In genomic region chr5:177371120-177371537, GRCh38 we compare ENCODE assay signal across 9 cellular contexts. TPM values are rescaled to one million over a fixed set of nuclear protein-coding genes. Genes with fewer than 3 reads are reported as not detected.
DNase-seq lines count a peak whose midpoint lies in the region; ATAC-seq, FAIRE-seq and TF ChIP-seq lines count a peak whose summit lies in the region.
"Had no signal": no experiment of that assay in that cellular context is flagged by ENCODE, and none has a peak within 500 bp of the region (broad histone marks: within the 10 kb centered on the region; RNA-seq: fewer than 3 reads in every experiment).

No MANE protein-coding gene starts in this region.

- H3K9me2 ChIP-seq in MM.1S (replicated peaks; ENCODE audit: insufficient read depth, low read length), result no peaks in the 10 kb centered on the region

- H3K27ac ChIP-seq in MM.1S (ENCODE audit: low read length), result no peak overlapping the region
- no peak overlapping the region for H3K27ac ChIP-seq in H1 (ENCODE audit: low read depth, low read length)

- ATAC-seq in HG02623 (IDR thresholded peaks at IDR 0.05; ENCODE audit: unreplicated experiment) (no peak), HG03039 (IDR thresholded peaks at IDR 0.05; ENCODE audit: unreplicated experiment) (no peak)

- FAIRE-seq in H1 (lab: Jason Lieb, UNC), result no peak
- FAIRE-seq: colon had no signal

- no peaks in the 10 kb centered on the region for H3K36me3 Mint-ChIP-seq in neural crest cell (ENCODE audit: low read depth)

- WGBS in H1 (ENCODE audit: extremely low coverage in 1 of 2, insufficient coverage in 1 of 2, insufficient read length in 1 of 2, insufficient replicate concordance in 2 of 2, low coverage in 1 of 2, low lambda C conversion rate in 2 of 2, missing lambda C conversion rate in 1 of 2), 2 experiments, result 37% methylated on average over 11 of the region's 16 CpGs; no CpG with 5 or more reads in 1 of the 2 experiments

- no peak overlapping the region for H2BK12ac ChIP-seq in H1 (ENCODE audit: low read depth, low read length)

- no peak for TF ChIP-seq CTCF in BJ (IDR thresholded peaks at IDR 0.05; ENCODE audit: insufficient read depth, low read depth, low read length)
- no peak for TF ChIP-seq CTCF in MM.1S (IDR thresholded peaks at IDR 0.05; ENCODE audit: low read length)
- no peak for TF ChIP-seq CTCF in H1 (IDR thresholded peaks at IDR 0.05; ENCODE audit: control extremely low read depth in 1 of 3, insufficient read depth in 1 of 3, low read depth in 1 of 3, low read length in 3 of 3)
- TF ChIP-seq CTCF in neural crest cell (conservative IDR thresholded peaks at IDR 0.05), result no peak

- no peaks in the 10 kb centered on the region for H3K79me2 ChIP-seq in MM.1S (ENCODE audit: low read length)
- no peaks in the 10 kb centered on the region for H3K79me2 ChIP-seq in H1 (ENCODE audit: control insufficient read depth in 1 of 2, insufficient read depth in 2 of 2, low read length in 2 of 2)

- H3K9ac ChIP-seq in MM.1S (ENCODE audit: low read length) (peak overlapping the region; percentile 55; the same call in 1 of the 2 replicates), H1 (replicated peaks in 1 of 4; ENCODE audit: extremely low read depth in 1 of 4, low read depth in 3 of 4, low read length in 3 of 4) (peak overlapping the region in 3 of 4 experiments; percentile 29 to 65 (median 39); a peak in 2 of 7 replicates)

- no peak overlapping the region for H2AFZ ChIP-seq in MM.1S (ENCODE audit: low read length)
- H2AFZ ChIP-seq in H1 (ENCODE audit: low read length), result no peak overlapping the region; the same call in 1 of the 2 replicates

- peaks cover 26% of the 10 kb centered on the region for H3K4me1 Mint-ChIP-seq in neural crest cell

- peak overlapping the region; percentile 18; the same call in 1 of the 2 replicates for H2BK15ac ChIP-seq in H1 (ENCODE audit: low read length)

- CTCF ChIA-PET in BJ (lab: Yijun Ruan, JAX), result interaction anchor here (0.9 to 5.7 kb wide), 10 partner anchors 8 to 299 kb away, joined by 3 to 50 read pairs (median 10); partner anchors contain the start of genes RGS14 and SLC34A1
- CTCF ChIA-PET in H1 (lab: Charles Lee; ENCODE audit: partially characterized antibody), result interaction anchor here (0.8 to 16.9 kb wide), 18 partner anchors 7 to 131 kb away, joined by 3 to 363 read pairs (median 14); partner anchors contain the start of genes GRK6, LMAN2, MXD3 and PFN3

- peak overlapping the region; percentile 11; the same call in 1 of the 2 replicates for H4K8ac ChIP-seq in H1 (ENCODE audit: extremely low read depth, insufficient read depth, low read length)

- no peak overlapping the region for H2BK120ac ChIP-seq in H1 (replicated peaks; ENCODE audit: low read depth, low read length)

- H4K20me1 ChIP-seq in MM.1S (ENCODE audit: insufficient read depth, low read length) (no peaks in the 10 kb centered on the region), H1 (replicated peaks in 1 of 2; ENCODE audit: control insufficient read depth in 1 of 2, insufficient read depth in 2 of 2, low read length in 2 of 2) (peaks cover 0 to 8% of the 10 kb centered on the region in 2 experiments)

- H3K27ac Mint-ChIP-seq in neural crest cell (ENCODE audit: unreplicated experiment), result no peak overlapping the region

- DNase-seq in BJ (ENCODE audit: low read depth) (no peak), MM.1S (no peak), H1 (ENCODE audit: low read depth in 1 of 2, low spot score in 2 of 2) (no peak), neural crest cell (ENCODE audit: low read depth, low spot score) (no peak), HuH-7.5 (ENCODE audit: low spot score) (no peak), NCI-H1092 (lab: John Stamatoyannopoulos, UW) (no peak)

- H3K4me3 ChIP-seq in BJ (ENCODE audit: low read depth, low read length), result peak overlapping the region; percentile 49
- H3K4me3 ChIP-seq in MM.1S (ENCODE audit: low read length), result peak overlapping the region; percentile 69
- peak overlapping the region; percentile 23 to 63 (median 58); a peak in 7 of 8 replicates for H3K4me3 ChIP-seq in H1 (ENCODE audit: extremely low read depth in 1 of 4, insufficient read depth in 2 of 4, low read depth in 3 of 4, low read length in 4 of 4)

- H3K23ac ChIP-seq in H1 (ENCODE audit: insufficient read length), result no peak overlapping the region

- H4K91ac ChIP-seq in H1 (replicated peaks; ENCODE audit: insufficient read length, low read length), result peak overlapping the region; percentile 61

- peaks cover 7% of the 10 kb centered on the region; the same call in 1 of the 2 replicates for H3K79me1 ChIP-seq in H1 (ENCODE audit: low read depth, low read length)

- no peak overlapping the region for H2BK20ac ChIP-seq in H1 (ENCODE audit: low read length)

- peak overlapping the region; percentile 84 for H4K5ac ChIP-seq in H1 (ENCODE audit: insufficient read length, low read depth, low read length)

- H3K23me2 ChIP-seq in H1 (ENCODE audit: low read depth, low read length), result peaks cover 19% of the 10 kb centered on the region; the same call in 1 of the 2 replicates

- no peaks in the 10 kb centered on the region; the same call in none of the 2 replicates for H3K27me3 ChIP-seq in BJ (ENCODE audit: control insufficient read depth, insufficient read depth, low read length)
- H3K27me3 ChIP-seq in MM.1S (replicated peaks; ENCODE audit: insufficient read depth, low read length), result no peaks in the 10 kb centered on the region
- H3K27me3 ChIP-seq in H1 (replicated peaks in 1 of 4; ENCODE audit: control insufficient read depth in 3 of 4, extremely low read depth in 1 of 4, insufficient read depth in 3 of 4, low read length in 3 of 4), result peaks cover 1 to 14% (median 12%) of the 10 kb centered on the region in 4 experiments; a peak in 4 of 7 replicates

- 0 out of 2 replicates have a peak overlapping the region, but pooled peaks have one; percentile 18 for H2BK5ac ChIP-seq in H1 (ENCODE audit: low read depth, low read length)

- peaks cover 18% of the 10 kb centered on the region for H3F3A ChIP-seq in MM.1S (ENCODE audit: insufficient read depth, low read length)

- POLR2A ChIA-PET in BJ (lab: Charles Lee) (no interaction called here), H1 (lab: Charles Lee; ENCODE audit: partially characterized antibody) (interaction anchor here (0.7 to 4.4 kb wide), 10 partner anchors 13 to 125 kb away, joined by 3 to 18 read pairs (median 6); partner anchors contain the start of genes GRK6, LMAN2, PDLIM7 and PRR7)

- no peak for TF ChIP-seq POLR2A in H1 (IDR thresholded peaks at IDR 0.05; ENCODE audit: control extremely low read depth in 1 of 2, low read depth in 2 of 2, low read length in 2 of 2)

- no peak overlapping the region for H3K14ac ChIP-seq in H1 (ENCODE audit: insufficient read length)

- no peak overlapping the region for H3K56ac ChIP-seq in H1 (replicated peaks; ENCODE audit: insufficient read length, low read depth, low read length)

- TF ChIP-seq RAD21 in H1 (IDR thresholded peaks at IDR 0.05 in 1 of 2, conservative IDR thresholded peaks at IDR 0.05 in 1 of 2; ENCODE audit: low read depth in 2 of 2, low read length in 2 of 2), result no peak

- peak overlapping the region; percentile 57 for H3K4ac ChIP-seq in H1 (replicated peaks; ENCODE audit: insufficient read length, low read depth, low read length)

- no peaks in the 10 kb centered on the region for H3K36me3 ChIP-seq in BJ (ENCODE audit: control insufficient read depth, insufficient read depth, low read length)
- H3K36me3 ChIP-seq in MM.1S (replicated peaks; ENCODE audit: insufficient read depth, low read length), result no peaks in the 10 kb centered on the region
- no peaks in the 10 kb centered on the region for H3K36me3 ChIP-seq in H1 (ENCODE audit: control insufficient read depth in 2 of 4, insufficient read depth in 4 of 4, low read length in 3 of 4)

- H3K27me3 Mint-ChIP-seq in neural crest cell (ENCODE audit: low read depth), result peaks cover 12% of the 10 kb centered on the region

- TF ChIP-seq EP300 in H1 (IDR thresholded peaks at IDR 0.05; ENCODE audit: borderline replicate concordance in 1 of 2, low read depth in 2 of 2, low read length in 2 of 2), result no peak

- H3K9me3 ChIP-seq in MM.1S (replicated peaks; ENCODE audit: insufficient read depth, low read length) (no peaks in the 10 kb centered on the region), H1 (ENCODE audit: insufficient read depth in 2 of 2, low read depth in 1 of 2, low read length in 1 of 2) (no peaks in the 10 kb centered on the region)

- H3K9me3 Mint-ChIP-seq in neural crest cell, result no peaks in the 10 kb centered on the region

- H2AK5ac ChIP-seq in H1 (ENCODE audit: low read depth, low read length), result no peak overlapping the region

- peaks cover 35% of the 10 kb centered on the region for H3K4me1 ChIP-seq in MM.1S (ENCODE audit: low read length)
- H3K4me1 ChIP-seq in H1 (replicated peaks in 1 of 4; ENCODE audit: control insufficient read depth in 3 of 4, insufficient read depth in 4 of 4, low read length in 3 of 4), result peaks cover 8 to 32% (median 26%) of the 10 kb centered on the region in 4 experiments

- H3K4me3 Mint-ChIP-seq in neural crest cell, result peak overlapping the region; percentile 76

- H3K18ac ChIP-seq in H1 (ENCODE audit: extremely low read depth, low read length), result peak overlapping the region; percentile 85

- H3K4me2 ChIP-seq in MM.1S (ENCODE audit: low read depth, low read length) (peak overlapping the region; percentile 80), H1 (ENCODE audit: insufficient read depth in 1 of 2, low read depth in 2 of 2, low read length in 2 of 2) (peak overlapping the region; percentile 53 to 79)

RNA-seq across cellular contexts. Expression of gene SLC34A1, which starts 13.1 kb away (rescaled TPM):
- polyA plus RNA-seq in BJ (2011; rRNA removed) (not detected in 2 replicates), H1 (2011; rRNA removed) (not detected in 2 replicates)
- not detected in 2 replicates for polyA minus RNA-seq in BJ (2011; rRNA and poly(A)+ RNA removed)
- not detected in 2 replicates for total RNA-seq in H1 (2021; fragmentation: NEBNext Ultra II Directional; extraction: Animal tissue kit (Norgen Biotek cat#: 25700))
- not detected for polyA plus RNA-seq in H1 (2011; cell fraction: cytosol; rRNA removed)
- polyA plus RNA-seq in H1 (2011; cell fraction: nucleus; rRNA removed), result not detected
- not detected in 4 replicates for polyA plus RNA-seq in H1 (2012, experiment 1 of 2)
- not detected for polyA plus RNA-seq in H1 (2012, experiment 2 of 2)
- polyA plus RNA-seq in H1 (2013, experiment 1 of 2), result not detected
- polyA plus RNA-seq in H1 (2013, experiment 2 of 2), result not detected
- not detected in 2 replicates for polyA minus RNA-seq in H1 (2011; rRNA and poly(A)+ RNA removed)
- polyA minus RNA-seq in H1 (2011; cell fraction: cytosol; rRNA and poly(A)+ RNA removed), result not detected
- polyA minus RNA-seq in H1 (2011; cell fraction: nucleus; rRNA and poly(A)+ RNA removed), result not detected
- total RNA-seq in neural crest cell, result 0.16 TPM in 1 of 2 replicates, not detected in the other

RNA-seq across cellular contexts. Expression of gene RGS14, which starts 13.4 kb away (rescaled TPM):
- 4.1 and 6.0 TPM in 2 replicates for polyA plus RNA-seq in BJ (2011; rRNA removed)
- polyA minus RNA-seq in BJ (2011; rRNA and poly(A)+ RNA removed), result 3.0 and 3.8 TPM in 2 replicates
- 20.6 and 24.4 TPM in 2 replicates for total RNA-seq in H1 (2021; fragmentation: NEBNext Ultra II Directional; extraction: Animal tissue kit (Norgen Biotek cat#: 25700))
- 46.1 and 66.5 TPM in 2 replicates for polyA plus RNA-seq in H1 (2011; rRNA removed)
- polyA plus RNA-seq in H1 (2011; cell fraction: cytosol; rRNA removed), result 51.6 TPM
- 82.0 TPM for polyA plus RNA-seq in H1 (2011; cell fraction: nucleus; rRNA removed)
- 20.9 to 27.7 TPM (median 23.7 TPM) in 4 replicates for polyA plus RNA-seq in H1 (2012, experiment 1 of 2)
- 29.1 TPM for polyA plus RNA-seq in H1 (2012, experiment 2 of 2)
- polyA plus RNA-seq in H1 (2013, experiment 1 of 2), result 36.7 TPM
- polyA plus RNA-seq in H1 (2013, experiment 2 of 2), result 35.2 TPM
- polyA minus RNA-seq in H1 (2011; rRNA and poly(A)+ RNA removed), result 11.1 and 11.2 TPM in 2 replicates
- polyA minus RNA-seq in H1 (2011; cell fraction: cytosol; rRNA and poly(A)+ RNA removed), result 12.8 TPM
- 22.4 TPM for polyA minus RNA-seq in H1 (2011; cell fraction: nucleus; rRNA and poly(A)+ RNA removed)
- total RNA-seq in neural crest cell, result 12.3 and 15.7 TPM in 2 replicates

RNA-seq across cellular contexts. Expression of gene LMAN2, which starts 19.7 kb away (rescaled TPM):
- polyA plus RNA-seq in BJ (2011; rRNA removed), result 228 and 248 TPM in 2 replicates
- polyA minus RNA-seq in BJ (2011; rRNA and poly(A)+ RNA removed), result 185 and 254 TPM in 2 replicates
- total RNA-seq in H1 (2021; fragmentation: NEBNext Ultra II Directional; extraction: Animal tissue kit (Norgen Biotek cat#: 25700)), result 116 and 119 TPM in 2 replicates
- 225 and 357 TPM in 2 replicates for polyA plus RNA-seq in H1 (2011; rRNA removed)
- polyA plus RNA-seq in H1 (2011; cell fraction: cytosol; rRNA removed), result 233 TPM
- polyA plus RNA-seq in H1 (2011; cell fraction: nucleus; rRNA removed), result 287 TPM
- polyA plus RNA-seq in H1 (2012, experiment 1 of 2), result 71.3 to 172 TPM (median 159 TPM) in 4 replicates
- 312 TPM for polyA plus RNA-seq in H1 (2012, experiment 2 of 2)
- 320 TPM for polyA plus RNA-seq in H1 (2013, experiment 1 of 2)
- polyA plus RNA-seq in H1 (2013, experiment 2 of 2), result 368 TPM
- 177 and 184 TPM in 2 replicates for polyA minus RNA-seq in H1 (2011; rRNA and poly(A)+ RNA removed)
- 176 TPM for polyA minus RNA-seq in H1 (2011; cell fraction: cytosol; rRNA and poly(A)+ RNA removed)
- polyA minus RNA-seq in H1 (2011; cell fraction: nucleus; rRNA and poly(A)+ RNA removed), result 115 TPM
- 73.0 and 80.5 TPM in 2 replicates for total RNA-seq in neural crest cell

RNA-seq across cellular contexts. Expression of gene PFN3, which starts 29.3 kb away (rescaled TPM):
- polyA plus RNA-seq in BJ (2011; rRNA removed) (not detected in 2 replicates), H1 (2011; rRNA removed) (not detected in 2 replicates)
- polyA minus RNA-seq in BJ (2011; rRNA and poly(A)+ RNA removed), result not detected in 2 replicates
- total RNA-seq in H1 (2021; fragmentation: NEBNext Ultra II Directional; extraction: Animal tissue kit (Norgen Biotek cat#: 25700)), result not detected in 2 replicates
- not detected for polyA plus RNA-seq in H1 (2011; cell fraction: cytosol; rRNA removed)
- polyA plus RNA-seq in H1 (2011; cell fraction: nucleus; rRNA removed), result not detected
- polyA plus RNA-seq in H1 (2012, experiment 1 of 2), result not detected in 4 replicates
- polyA plus RNA-seq in H1 (2012, experiment 2 of 2), result not detected
- not detected for polyA plus RNA-seq in H1 (2013, experiment 1 of 2)
- not detected for polyA plus RNA-seq in H1 (2013, experiment 2 of 2)
- polyA minus RNA-seq in H1 (2011; rRNA and poly(A)+ RNA removed), result not detected in 2 replicates
- not detected for polyA minus RNA-seq in H1 (2011; cell fraction: cytosol; rRNA and poly(A)+ RNA removed)
- polyA minus RNA-seq in H1 (2011; cell fraction: nucleus; rRNA and poly(A)+ RNA removed), result not detected
- total RNA-seq in neural crest cell, result not detected in 2 replicates

RNA-seq across cellular contexts. Expression of gene F12, which starts 38.2 kb away (rescaled TPM):
- 0.67 and 0.69 TPM in 2 replicates for polyA plus RNA-seq in BJ (2011; rRNA removed)
- polyA minus RNA-seq in BJ (2011; rRNA and poly(A)+ RNA removed), result not detected in 2 replicates
- 5.4 and 6.5 TPM in 2 replicates for total RNA-seq in H1 (2021; fragmentation: NEBNext Ultra II Directional; extraction: Animal tissue kit (Norgen Biotek cat#: 25700))
- 7.8 and 12.0 TPM in 2 replicates for polyA plus RNA-seq in H1 (2011; rRNA removed)
- 6.0 TPM for polyA plus RNA-seq in H1 (2011; cell fraction: cytosol; rRNA removed)
- 5.0 TPM for polyA plus RNA-seq in H1 (2011; cell fraction: nucleus; rRNA removed)
- polyA plus RNA-seq in H1 (2012, experiment 1 of 2), result 3.5 to 7.1 TPM (median 4.9 TPM) in 4 replicates
- 3.5 TPM for polyA plus RNA-seq in H1 (2012, experiment 2 of 2)
- polyA plus RNA-seq in H1 (2013, experiment 1 of 2), result 2.6 TPM
- 3.1 TPM for polyA plus RNA-seq in H1 (2013, experiment 2 of 2)
- polyA minus RNA-seq in H1 (2011; rRNA and poly(A)+ RNA removed), result 0.85 and 0.88 TPM in 2 replicates
- 2.3 TPM for polyA minus RNA-seq in H1 (2011; cell fraction: cytosol; rRNA and poly(A)+ RNA removed)
- polyA minus RNA-seq in H1 (2011; cell fraction: nucleus; rRNA and poly(A)+ RNA removed), result 2.7 TPM
- total RNA-seq in neural crest cell, result 2.3 and 2.7 TPM in 2 replicates
